8 cellular contexts compared by ENCODE assay signal in genomic region chr10:94403034-94403822, GRCh38. TPM values are rescaled to one million over a fixed set of nuclear protein-coding genes. Genes with fewer than 3 reads are reported as not detected.
DNase-seq lines count a peak whose midpoint lies in the region; ATAC-seq, FAIRE-seq and TF ChIP-seq lines count a peak whose summit lies in the region.

No MANE protein-coding gene starts in this region.

- no peaks in the 10 kb centered on the region for H3K36me3 Mint-ChIP-seq in endodermal cell (ENCODE audit: low read depth)
- no peaks in the 10 kb centered on the region for H3K36me3 Mint-ChIP-seq in memory B cell

- H3K4me1 Mint-ChIP-seq in endodermal cell, result peaks cover 2% of the 10 kb centered on the region
- peaks cover 6% of the 10 kb centered on the region for H3K4me1 Mint-ChIP-seq in memory B cell

- H3K9ac ChIP-seq in endodermal cell (ENCODE audit: extremely low read depth, low read length, poor library complexity, severe bottlenecking), result peak overlapping the region; percentile 53

- H3K27ac ChIP-seq in 22Rv1 (peak overlapping the region; percentile 94), VCaP (peak overlapping the region; percentile 91), endodermal cell (ENCODE audit: low read depth, low read length) (no peak overlapping the region), substantia nigra (ENCODE audit: low read depth, low read length, poor library complexity, severe bottlenecking) (peak overlapping the region; percentile 94)

- H3K4me1 ChIP-seq in endodermal cell (ENCODE audit: control insufficient read depth, insufficient read depth, low read length), result no peaks in the 10 kb centered on the region

- TF ChIP-seq POLR2A in GM12892 (IDR thresholded peaks at IDR 0.05; ENCODE audit: low read depth, low read length), result peak; percentile 79; the same call in 1 of the 2 replicates

- H3K9me3 Mint-ChIP-seq in endodermal cell, result no peaks in the 10 kb centered on the region
- H3K9me3 Mint-ChIP-seq in memory B cell, result no peaks in the 10 kb centered on the region

- ATAC-seq in HG02678 (IDR thresholded peaks at IDR 0.05; ENCODE audit: unreplicated experiment), result peak; percentile 57
- ATAC-seq in memory B cell (ENCODE audit: low read depth), result peak; percentile 82

- no peaks in the 10 kb centered on the region for H3K9me3 ChIP-seq in endodermal cell (ENCODE audit: control insufficient read depth, low read length)

- H3K27me3 Mint-ChIP-seq in endodermal cell (ENCODE audit: insufficient read depth) (peaks cover 22% of the 10 kb centered on the region), memory B cell (no peaks in the 10 kb centered on the region)

- H3K4me3 Mint-ChIP-seq in endodermal cell, result peak overlapping the region; percentile 84
- peak overlapping the region; percentile 91 for H3K4me3 Mint-ChIP-seq in memory B cell

- 0% methylated on average over 62 to 95 of the region's 95 CpGs for WGBS in endodermal cell (ENCODE audit: insufficient coverage in 1 of 2, insufficient read length in 1 of 2), 2 experiments

- DNase-seq in GM12892 (ENCODE audit: insufficient read length) (peak; percentile 51), NCI-H1105 treated with DMSO at 0.1 percent for 48 hours (lab: John Stamatoyannopoulos, UW) (peak; percentile 38), endodermal cell (peak; percentile 83), memory B cell (ENCODE audit: low spot score in 2 of 2) (peak; percentile 66 to 70), substantia nigra (lab: John Stamatoyannopoulos, UW) (peak in 42 of 49 donors; percentile 6 to 72 (median 41))

- H3K36me3 ChIP-seq in endodermal cell (ENCODE audit: control insufficient read depth, insufficient read depth, low read length), result no peaks in the 10 kb centered on the region

- TF ChIP-seq CTCF in 22Rv1 (IDR thresholded peaks at IDR 0.05) (0 out of 2 replicates have a peak, but pooled peaks have one; percentile 1), VCaP (conservative IDR thresholded peaks at IDR 0.05) (no peak), endodermal cell (conservative IDR thresholded peaks at IDR 0.05) (no peak)

- H3K4me3 ChIP-seq in endodermal cell (ENCODE audit: low read length), result peak overlapping the region; percentile 96

- H3K27me3 ChIP-seq in endodermal cell (ENCODE audit: control insufficient read depth, insufficient read depth, low read length, poor library complexity, severe bottlenecking), result no peaks in the 10 kb centered on the region

- FAIRE-seq in GM12892 (lab: Jason Lieb, UNC), result no peak

- peak overlapping the region; percentile 70 for H3K27ac Mint-ChIP-seq in endodermal cell
- peak overlapping the region; percentile 92 for H3K27ac Mint-ChIP-seq in memory B cell

RNA-seq across cellular contexts. Expression of gene TBC1D12, which starts 0.9 kb away (rescaled TPM):
- 4.9 TPM for polyA plus RNA-seq in GM12892 (2012; ENCODE audit: missing spikeins)
- total RNA-seq in endodermal cell, result 1 to 10 TPM; 7.0 to 7.4 TPM
- 4.6 TPM for polyA plus RNA-seq in endodermal cell (2013, experiment 1 of 2)
- polyA plus RNA-seq in endodermal cell (2013, experiment 2 of 2), result 6.5 TPM

RNA-seq across cellular contexts. Expression of gene NOC3L, which starts 40.5 kb away (rescaled TPM):
- polyA plus RNA-seq in GM12892 (2012; ENCODE audit: missing spikeins), result 32.3 TPM
- total RNA-seq in endodermal cell, result 10 to 100 TPM; 18.8 to 22.2 TPM
- polyA plus RNA-seq in endodermal cell (2013, experiment 1 of 2), result 25.0 TPM
- 20.8 TPM for polyA plus RNA-seq in endodermal cell (2013, experiment 2 of 2)
